In genomic region chr20:25009218-25010145, GRCh38 we compare ENCODE assay signal across 15 cellular contexts. TPM values are rescaled to one million over a fixed set of nuclear protein-coding genes. Genes with fewer than 3 reads are reported as not detected.
DNase-seq lines count a peak whose midpoint lies in the region; ATAC-seq and TF ChIP-seq lines count a peak whose summit lies in the region.
"Had no signal": no experiment of that assay in that cellular context is flagged by ENCODE, and none has a peak within 500 bp of the region (broad histone marks: within the 10 kb centered on the region; RNA-seq: fewer than 3 reads in every experiment).

No MANE protein-coding gene starts in this region.

- no peaks in the 10 kb centered on the region for H3K9me3 ChIP-seq in HAP-1

- no peaks in the 10 kb centered on the region for H3K36me3 Mint-ChIP-seq in glutamatergic neuron (ENCODE audit: unreplicated experiment)

- no peak overlapping the region for H3K4me3 ChIP-seq in AG10803 (ENCODE audit: low read length)
- no peak overlapping the region for H3K4me3 ChIP-seq in coronary artery
- no peak overlapping the region for H3K4me3 ChIP-seq in HAP-1

- H3K4me1 Mint-ChIP-seq in glutamatergic neuron (ENCODE audit: low read depth, unreplicated experiment) = no peaks in the 10 kb centered on the region

- peaks cover 9% of the 10 kb centered on the region for H3K27me3 Mint-ChIP-seq in glutamatergic neuron (ENCODE audit: unreplicated experiment)

- no peaks in the 10 kb centered on the region for H3K27me3 ChIP-seq in HAP-1 (ENCODE audit: low read depth)

- peaks cover 2% of the 10 kb centered on the region for H3K9me3 Mint-ChIP-seq in glutamatergic neuron (ENCODE audit: unreplicated experiment)

- DNase-seq in AG10803 (ENCODE audit: low read depth) = peak; percentile 68
- DNase-seq in NCI-H345 (lab: John Stamatoyannopoulos, UW) = peak; percentile 82
- DNase-seq in coronary artery (ENCODE audit: low spot score) = peak; percentile 41
- DNase-seq in mesenteric fat pad (ENCODE audit: low spot score) = peak; percentile 55
- DNase-seq in HAP-1 (ENCODE audit: low spot score in 2 of 2) = no peak
- no peak for DNase-seq in glutamatergic neuron
- DNase-seq: amniotic stem cell; DMS 273 treated with DMSO at 0.1 percent for 48 hours; effector memory CD4-positive, alpha-beta T cell; Karpas-422; NCI-H524 treated with DMSO at 0.1 percent for 48 hours; nucleus accumbens; SIG-M5 had no signal

- no peak overlapping the region for H3K27ac Mint-ChIP-seq in glutamatergic neuron (ENCODE audit: unreplicated experiment)

- H3K36me3 ChIP-seq in HAP-1 (replicated peaks) = no peaks in the 10 kb centered on the region

- TF ChIP-seq CTCF in AG10803 (conservative IDR thresholded peaks at IDR 0.05; ENCODE audit: low read length) = no peak
- no peak for TF ChIP-seq CTCF in coronary artery (IDR thresholded peaks at IDR 0.05)
- no peak for TF ChIP-seq CTCF in glutamatergic neuron (IDR thresholded peaks at IDR 0.05; ENCODE audit: partially characterized antibody, unreplicated experiment)

- no peak overlapping the region for H3K27ac ChIP-seq in coronary artery

- no peaks in the 10 kb centered on the region for H3K4me1 ChIP-seq in HAP-1

- in situ Hi-C loops in HAP-1 (cut with MboI; ENCODE audit: low sequenced_read_pairs) = no loop called here

- H3K4me3 Mint-ChIP-seq in glutamatergic neuron (ENCODE audit: unreplicated experiment) = no peak overlapping the region

- ATAC-seq in HG03139 (IDR thresholded peaks at IDR 0.05; ENCODE audit: unreplicated experiment) (no peak), HG03378 (IDR thresholded peaks at IDR 0.05; ENCODE audit: unreplicated experiment) (no peak)

RNA-seq across cellular contexts. Expression of gene APMAP, which starts 16.9 kb away (rescaled TPM):
- total RNA-seq in mesenteric fat pad (166 TPM), glutamatergic neuron (ENCODE audit: unreplicated experiment) (218 TPM)

RNA-seq across cellular contexts. Expression of gene ACSS1, which starts 48.5 kb away (rescaled TPM):
- total RNA-seq in mesenteric fat pad = 14.3 TPM
- total RNA-seq in glutamatergic neuron (ENCODE audit: unreplicated experiment) = not detected

Comparison
In these comparisons a context has a peak if more than half of its experiments do, and no peak if none do; other contexts are left out.
1. DNase-seq: peak in AG10803 (single experiment), NCI-H345 (single experiment), coronary artery (single experiment) and mesenteric fat pad (single experiment); none in HAP-1 (0 of 2) and glutamatergic neuron (single experiment).
2. RNA of gene ACSS1, which starts 48.5 kb away (total RNA-seq): 14.3 TPM in mesenteric fat pad (single experiment); not detected in glutamatergic neuron (single experiment); every median in the first group is over 10 times any median in the second.